ENCODE assay signal across 20 cellular contexts in genomic region chr15:70653426-70653825, GRCh38.
DNase-seq lines count a peak whose midpoint lies in the region; ATAC-seq, FAIRE-seq and TF ChIP-seq lines count a peak whose summit lies in the region.
"Had no signal": no experiment of that assay in that cellular context is flagged by ENCODE, and none has a peak within 500 bp of the region (broad histone marks: within the 10 kb centered on the region; RNA-seq: fewer than 3 reads in every experiment).

No MANE protein-coding gene starts in this region.

- H3K36me3 Mint-ChIP-seq in Calu3 (ENCODE audit: insufficient read depth, unreplicated experiment): no peaks in the 10 kb centered on the region
- H3K36me3 Mint-ChIP-seq: CD4-positive, alpha-beta memory T cell had no signal

- H3K27me3 Mint-ChIP-seq in Calu3 (ENCODE audit: unreplicated experiment): no peaks in the 10 kb centered on the region

- intact Hi-C loops in Calu3 (cut with micrococcal nuclease; ENCODE audit: unreplicated experiment) (no loop called here), pancreas (cut with DNase I) (no loop called here), stomach (cut with DNase I; ENCODE audit: low total_unique reads) (no loop called here)

- no peak for FAIRE-seq in pancreas (lab: Jason Lieb, UNC)
- FAIRE-seq: D721Med, GM12878, H54 had no signal

- TF ChIP-seq CTCF in Calu3 (IDR thresholded peaks at IDR 0.05; ENCODE audit: unreplicated experiment) (no peak), hepatocyte (IDR thresholded peaks at IDR 0.05; ENCODE audit: poor library complexity) (no peak), pancreas (IDR thresholded peaks at IDR 0.05) (no peak), stomach (IDR thresholded peaks at IDR 0.05) (no peak)

- H3K4me1 Mint-ChIP-seq in Calu3 (ENCODE audit: low read depth, unreplicated experiment): peaks cover 25% of the 10 kb centered on the region
- H3K4me1 Mint-ChIP-seq: CD4-positive, alpha-beta memory T cell had no signal

- TF ChIP-seq EP300 in stomach (IDR thresholded peaks at IDR 0.05): no peak

- DNase-seq in Caki2 (ENCODE audit: low read depth) (peak; percentile 14), Calu3 (no peak), hepatocyte (ENCODE audit: low spot score) (no peak), pancreas (no peak), stomach (no peak), GM19238 (ENCODE audit: insufficient read length, low spot score) (no peak)
- no peak for DNase-seq in activated CD4-positive, alpha-beta T cell treated with anti-CD3 and anti-CD28 coated beads, Interleukin-2, amount 50 U/mL, for 4 hours
- DNase-seq: C1 segment of cervical spinal cord; CD4-positive, alpha-beta memory T cell; COR-L47; DMS 273 treated with DMSO at 0.1 percent for 48 hours; DMS79; EL; GDM1; GOT3 had no signal

- peak overlapping the region; percentile 33 for H3K27ac Mint-ChIP-seq in Calu3 (ENCODE audit: unreplicated experiment)
- H3K27ac Mint-ChIP-seq: CD4-positive, alpha-beta memory T cell had no signal

- no peaks in the 10 kb centered on the region for H3K9me3 Mint-ChIP-seq in Calu3 (ENCODE audit: low read depth, unreplicated experiment)
- H3K9me3 Mint-ChIP-seq: CD4-positive, alpha-beta memory T cell had no signal

- H3K4me3 ChIP-seq in hepatocyte (no peak overlapping the region), pancreas (no peak overlapping the region), stomach (no peak overlapping the region)
- H3K4me3 ChIP-seq: GM12878, HAP-1 had no signal

- CTCF ChIA-PET in Calu3 (lab: Charles Lee): interaction anchor here (0.6 to 1.4 kb wide), 6 partner anchors 10 to 294 kb away, joined by 3 to 8 read pairs (median 4); no protein-coding TSS in a partner anchor

- no peaks in the 10 kb centered on the region for H3K9me2 ChIP-seq in hepatocyte (replicated peaks; ENCODE audit: insufficient read depth)

- H3K27me3 ChIP-seq in hepatocyte (no peaks in the 10 kb centered on the region), pancreas (no peaks in the 10 kb centered on the region), stomach (no peaks in the 10 kb centered on the region)

- no peaks in the 10 kb centered on the region for H4K20me1 ChIP-seq in hepatocyte (ENCODE audit: insufficient read depth, poor library complexity, severe bottlenecking)

- WGBS in hepatocyte (ENCODE audit: low lambda C conversion rate, missing lambda C conversion rate): 67% methylated on average over 4 of the region's 4 CpGs
- 16 to 34% methylated on average over 4 of the region's 4 CpGs for WGBS in pancreas, 2 donors
- 35 to 58% (median 49%) methylated on average over 4 of the region's 4 CpGs for WGBS in stomach, 5 donors

- TF ChIP-seq POLR2A in stomach (IDR thresholded peaks at IDR 0.05): no peak

- no peak overlapping the region for H2AFZ ChIP-seq in hepatocyte

- no peaks in the 10 kb centered on the region for H3K9me3 ChIP-seq in hepatocyte (ENCODE audit: low read depth)
- H3K9me3 ChIP-seq in pancreas: no peaks in the 10 kb centered on the region
- no peaks in the 10 kb centered on the region for H3K9me3 ChIP-seq in stomach
- H3K9me3 ChIP-seq: HAP-1 had no signal

- no TSS peak for BruUV-seq in Calu3 (replicated peaks; lab: Mats Ljungman, UMichigan)

- H3K27ac ChIP-seq in hepatocyte: peak overlapping the region; percentile 12
- no peak overlapping the region for H3K27ac ChIP-seq in pancreas
- H3K27ac ChIP-seq in stomach: no peak overlapping the region

- in situ Hi-C loops in Caki2 (cut with HindIII; ENCODE audit: low pct_unique_long_range_greater_than_20kb, low sequenced_read_pairs): no loop called here

- H3K36me3 ChIP-seq in hepatocyte (replicated peaks; ENCODE audit: insufficient read depth, low read depth) (no peaks in the 10 kb centered on the region), pancreas (no peaks in the 10 kb centered on the region), stomach (peaks cover 7 to 37% (median 27%) of the 10 kb centered on the region in 4 donors)

- H3K4me2 ChIP-seq in hepatocyte: peak overlapping the region; percentile 63

- no peaks in the 10 kb centered on the region for H3K79me2 ChIP-seq in hepatocyte

- ATAC-seq in pancreas (peak; percentile 49 to 77 (median 65)), HG03159 (IDR thresholded peaks at IDR 0.05; ENCODE audit: unreplicated experiment) (no peak)
- ATAC-seq: GM12878 had no signal

- H3K4me1 ChIP-seq in hepatocyte (ENCODE audit: insufficient read depth) (peaks cover 13% of the 10 kb centered on the region), pancreas (no peaks in the 10 kb centered on the region), stomach (peaks cover 0 to 5% (median 2%) of the 10 kb centered on the region in 4 donors)

- H3K4me3 Mint-ChIP-seq in Calu3 (ENCODE audit: low read depth, unreplicated experiment): no peak overlapping the region
- H3K4me3 Mint-ChIP-seq: CD4-positive, alpha-beta memory T cell had no signal
